23 cellular contexts compared by ENCODE assay signal in genomic region chr3:189779166-189779565, GRCh38.
"Had no signal": no experiment of that assay in that cellular context is flagged by ENCODE, and none has a peak within 500 bp of the region (broad histone marks: within the 10 kb centered on the region; RNA-seq: fewer than 3 reads in every experiment).

No MANE protein-coding gene starts in this region.

- H3K9me3 ChIP-seq: ascending aorta, body of pancreas, MG63, SJCRH30 had no signal

- DNase-seq: activated B cell treated with CpG ODN at 0.5 μM for 24 hours; activated CD4-positive, alpha-beta T cell treated with anti-CD3 and anti-CD28 coated beads for 1 hour; activated CD4-positive, alpha-beta T cell treated with anti-CD3 and anti-CD28 coated beads, Interleukin-2, amount 10 ng/mL, durations not matched to agents 24 days and 14 days; activated CD4-positive, alpha-beta T cell treated with anti-CD3 and anti-CD28 coated beads, Interleukin-2, amount 50 U/mL, for 48 hours; activated CD8-positive, alpha-beta memory T cell treated with anti-CD3 and anti-CD28 coated beads, Interleukin-2, amount 10 ng/mL, durations not matched to agents 7 days and 5 days; activated effector memory CD4-positive, alpha-beta T cell treated with anti-CD3 and anti-CD28 coated beads, Interleukin-2, amount 50 U/mL, for 16 hours; activated naive CD4-positive, alpha-beta T cell treated with Interleukin-2 at 50 U/mL for 16 hours; activated naive CD8-positive, alpha-beta T cell treated with anti-CD3 and anti-CD28 coated beads, Interleukin-2, amount 50 U/mL, for 24 hours; activated T-cell treated with anti-CD3 and anti-CD28 coated beads, Interleukin-2, amount 50 U/mL, for 24 hours; amniotic stem cell; body of pancreas; MG63; NCI-H1092 treated with DMSO at 0.1 percent for 48 hours; NCI-H1436; NCI-H187; NCI-H2081; NCI-H446; NCI-H524; SJCRH30 had no signal

- H3K27ac ChIP-seq: ascending aorta, body of pancreas, SJCRH30 had no signal

- H3K27me3 ChIP-seq: ascending aorta, body of pancreas, MG63, SJCRH30 had no signal

- ATAC-seq: activated CD8-positive, alpha-beta memory T cell treated with anti-CD3 and anti-CD28 coated beads, Interleukin-2, amount 10 ng/mL, durations not matched to agents 7 days and 5 days; activated naive CD4-positive, alpha-beta T cell treated with anti-CD3 and anti-CD28 coated beads, Interleukin-2, amount 50 U/mL, for 72 hours; activated naive CD8-positive, alpha-beta T cell treated with anti-CD3 and anti-CD28 coated beads, Interleukin-2, amount 50 U/mL, for 24 hours; body of pancreas; SK-N-SH treated with all-trans-retinoic acid at 6 μM for 48 hours had no signal

- H3K4me3 ChIP-seq: ascending aorta, body of pancreas, MG63, SJCRH30 had no signal

- H3K36me3 Mint-ChIP-seq: activated CD8-positive, alpha-beta memory T cell treated with anti-CD3 and anti-CD28 coated beads, Interleukin-2, amount 10 ng/mL, durations not matched to agents 7 days and 5 days; activated naive CD4-positive, alpha-beta T cell treated with anti-CD3 and anti-CD28 coated beads, Interleukin-2, amount 50 U/mL, for 72 hours had no signal

- H3K27ac Mint-ChIP-seq: activated B cell treated with CpG ODN at 0.5 μM for 24 hours; activated CD8-positive, alpha-beta memory T cell treated with anti-CD3 and anti-CD28 coated beads, Interleukin-2, amount 10 ng/mL, durations not matched to agents 7 days and 5 days; activated naive CD4-positive, alpha-beta T cell treated with anti-CD3 and anti-CD28 coated beads, Interleukin-2, amount 50 U/mL, for 72 hours; activated naive CD8-positive, alpha-beta T cell treated with anti-CD3 and anti-CD28 coated beads, Interleukin-2, amount 50 U/mL, for 24 hours; activated T-cell treated with anti-CD3 and anti-CD28 coated beads, Interleukin-2, amount 50 U/mL, for 24 hours; T-helper 1 cell treated with Interleukin-12 subunit alpha and Interleukin-12 subunit beta and Interleukin-4 antibody, amounts not matched to agents 30 μg/mL and 1 μg/mL, for 36 hours had no signal

- H3K4me1 Mint-ChIP-seq: activated B cell treated with CpG ODN at 0.5 μM for 24 hours; activated CD8-positive, alpha-beta memory T cell treated with anti-CD3 and anti-CD28 coated beads, Interleukin-2, amount 10 ng/mL, durations not matched to agents 7 days and 5 days had no signal

- H3K27me3 Mint-ChIP-seq: activated B cell treated with CpG ODN at 0.5 μM for 24 hours; activated CD4-positive, alpha-beta T cell treated with anti-CD3 and anti-CD28 coated beads, Interleukin-2, amount 10 ng/mL, durations not matched to agents 24 days and 14 days; activated naive CD8-positive, alpha-beta T cell treated with anti-CD3 and anti-CD28 coated beads, Interleukin-2, amount 50 U/mL, for 24 hours had no signal

- H3K4me3 Mint-ChIP-seq: activated B cell treated with CpG ODN at 0.5 μM for 24 hours; activated CD4-positive, alpha-beta T cell treated with anti-CD3 and anti-CD28 coated beads, Interleukin-2, amount 10 ng/mL, durations not matched to agents 24 days and 14 days; activated CD8-positive, alpha-beta memory T cell treated with anti-CD3 and anti-CD28 coated beads, Interleukin-2, amount 10 ng/mL, durations not matched to agents 7 days and 5 days; activated naive CD8-positive, alpha-beta T cell treated with anti-CD3 and anti-CD28 coated beads, Interleukin-2, amount 50 U/mL, for 24 hours; activated T-cell treated with anti-CD3 and anti-CD28 coated beads, Interleukin-2, amount 50 U/mL, for 24 hours; T-helper 1 cell treated with Interleukin-12 subunit alpha and Interleukin-12 subunit beta and Interleukin-4 antibody, amounts not matched to agents 30 μg/mL and 1 μg/mL, for 36 hours had no signal

- H3K9me3 Mint-ChIP-seq: activated B cell treated with CpG ODN at 0.5 μM for 24 hours; activated naive CD4-positive, alpha-beta T cell treated with anti-CD3 and anti-CD28 coated beads, Interleukin-2, amount 50 U/mL, for 72 hours; activated naive CD8-positive, alpha-beta T cell treated with anti-CD3 and anti-CD28 coated beads, Interleukin-2, amount 50 U/mL, for 24 hours; activated T-cell treated with anti-CD3 and anti-CD28 coated beads, Interleukin-2, amount 50 U/mL, for 24 hours had no signal

- H3K4me1 ChIP-seq: ascending aorta, body of pancreas, SJCRH30 had no signal

- H3K36me3 ChIP-seq: ascending aorta, MG63, SJCRH30 had no signal
